In the genomic region with DNA sequence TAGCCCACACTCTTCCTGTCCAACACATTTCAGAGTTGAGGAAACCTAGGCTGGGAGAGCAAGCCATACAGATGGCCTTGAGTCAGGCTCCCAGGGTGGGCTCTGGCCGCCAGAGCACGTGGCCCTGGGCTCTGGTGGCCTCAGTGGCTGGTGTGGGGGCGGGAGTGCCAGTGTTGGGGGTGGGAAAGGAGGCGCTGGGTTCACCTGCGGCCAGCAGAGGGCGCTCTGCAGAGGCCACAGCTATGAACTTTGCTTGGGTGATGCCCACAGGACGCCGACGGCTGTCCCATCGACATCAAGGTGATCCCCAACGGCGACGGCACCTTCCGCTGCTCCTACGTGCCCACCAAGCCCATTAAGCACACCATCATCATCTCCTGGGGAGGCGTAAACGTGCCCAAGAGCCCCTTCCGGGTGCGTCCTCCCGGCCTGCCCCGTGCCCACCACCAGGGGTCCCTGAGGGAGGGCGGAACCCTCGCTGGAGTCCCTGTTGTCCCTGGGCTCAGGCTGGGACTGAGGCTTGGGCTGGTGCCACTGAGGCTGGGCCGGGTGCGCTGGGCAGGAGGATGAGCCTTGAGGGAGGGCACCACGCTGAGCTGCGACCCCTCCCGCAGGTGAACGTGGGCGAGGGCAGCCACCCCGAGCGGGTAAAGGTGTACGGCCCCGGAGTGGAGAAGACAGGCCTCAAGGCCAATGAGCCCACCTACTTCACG, we compare ENCODE assay signal across 1 cellular context.
TF ChIP-seq lines count a peak whose summit lies in the region.

No MANE protein-coding gene starts in this region.

TF ChIP-seq in K562, 482 proteins besides CTCF, POLR2A, EP300 and RAD21 (continued from another document):
- TF ChIP-seq, protein P1, sequence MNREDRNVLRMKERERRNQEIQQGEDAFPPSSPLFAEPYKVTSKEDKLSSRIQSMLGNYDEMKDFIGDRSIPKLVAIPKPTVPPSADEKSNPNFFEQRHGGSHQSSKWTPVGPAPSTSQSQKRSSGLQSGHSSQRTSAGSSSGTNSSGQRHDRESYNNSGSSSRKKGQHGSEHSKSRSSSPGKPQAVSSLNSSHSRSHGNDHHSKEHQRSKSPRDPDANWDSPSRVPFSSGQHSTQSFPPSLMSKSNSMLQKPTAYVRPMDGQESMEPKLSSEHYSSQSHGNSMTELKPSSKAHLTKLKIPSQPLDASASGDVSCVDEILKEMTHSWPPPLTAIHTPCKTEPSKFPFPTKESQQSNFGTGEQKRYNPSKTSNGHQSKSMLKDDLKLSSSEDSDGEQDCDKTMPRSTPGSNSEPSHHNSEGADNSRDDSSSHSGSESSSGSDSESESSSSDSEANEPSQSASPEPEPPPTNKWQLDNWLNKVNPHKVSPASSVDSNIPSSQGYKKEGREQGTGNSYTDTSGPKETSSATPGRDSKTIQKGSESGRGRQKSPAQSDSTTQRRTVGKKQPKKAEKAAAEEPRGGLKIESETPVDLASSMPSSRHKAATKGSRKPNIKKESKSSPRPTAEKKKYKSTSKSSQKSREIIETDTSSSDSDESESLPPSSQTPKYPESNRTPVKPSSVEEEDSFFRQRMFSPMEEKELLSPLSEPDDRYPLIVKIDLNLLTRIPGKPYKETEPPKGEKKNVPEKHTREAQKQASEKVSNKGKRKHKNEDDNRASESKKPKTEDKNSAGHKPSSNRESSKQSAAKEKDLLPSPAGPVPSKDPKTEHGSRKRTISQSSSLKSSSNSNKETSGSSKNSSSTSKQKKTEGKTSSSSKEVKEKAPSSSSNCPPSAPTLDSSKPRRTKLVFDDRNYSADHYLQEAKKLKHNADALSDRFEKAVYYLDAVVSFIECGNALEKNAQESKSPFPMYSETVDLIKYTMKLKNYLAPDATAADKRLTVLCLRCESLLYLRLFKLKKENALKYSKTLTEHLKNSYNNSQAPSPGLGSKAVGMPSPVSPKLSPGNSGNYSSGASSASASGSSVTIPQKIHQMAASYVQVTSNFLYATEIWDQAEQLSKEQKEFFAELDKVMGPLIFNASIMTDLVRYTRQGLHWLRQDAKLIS (CRISPR knock-in tag; IDR thresholded peaks at IDR 0.05) = no peak
- TF ChIP-seq, protein P2, sequence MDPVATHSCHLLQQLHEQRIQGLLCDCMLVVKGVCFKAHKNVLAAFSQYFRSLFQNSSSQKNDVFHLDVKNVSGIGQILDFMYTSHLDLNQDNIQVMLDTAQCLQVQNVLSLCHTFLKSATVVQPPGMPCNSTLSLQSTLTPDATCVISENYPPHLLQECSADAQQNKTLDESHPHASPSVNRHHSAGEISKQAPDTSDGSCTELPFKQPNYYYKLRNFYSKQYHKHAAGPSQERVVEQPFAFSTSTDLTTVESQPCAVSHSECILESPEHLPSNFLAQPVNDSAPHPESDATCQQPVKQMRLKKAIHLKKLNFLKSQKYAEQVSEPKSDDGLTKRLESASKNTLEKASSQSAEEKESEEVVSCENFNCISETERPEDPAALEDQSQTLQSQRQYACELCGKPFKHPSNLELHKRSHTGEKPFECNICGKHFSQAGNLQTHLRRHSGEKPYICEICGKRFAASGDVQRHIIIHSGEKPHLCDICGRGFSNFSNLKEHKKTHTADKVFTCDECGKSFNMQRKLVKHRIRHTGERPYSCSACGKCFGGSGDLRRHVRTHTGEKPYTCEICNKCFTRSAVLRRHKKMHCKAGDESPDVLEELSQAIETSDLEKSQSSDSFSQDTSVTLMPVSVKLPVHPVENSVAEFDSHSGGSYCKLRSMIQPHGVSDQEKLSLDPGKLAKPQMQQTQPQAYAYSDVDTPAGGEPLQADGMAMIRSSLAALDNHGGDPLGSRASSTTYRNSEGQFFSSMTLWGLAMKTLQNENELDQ (CRISPR knock-in tag; IDR thresholded peaks at IDR 0.05; ENCODE audit: borderline replicate concordance) = no peak
- TF ChIP-seq TAF9B (IDR thresholded peaks at IDR 0.05; ENCODE audit: partially characterized antibody) (no peak), ZNF263 (CRISPR knock-in tag; IDR thresholded peaks at IDR 0.05; ENCODE audit: borderline replicate concordance) (peak; percentile 24; the same call in 1 of the 2 replicates), TRIM24 (IDR thresholded peaks at IDR 0.05) (0 out of 4 replicates have a peak, but pooled peaks of 1 of the 2 experiments have one; percentile 12), SMARCA5 (IDR thresholded peaks at IDR 0.05) (no peak), ZNF79 (CRISPR knock-in tag; IDR thresholded peaks at IDR 0.05; ENCODE audit: low read depth) (no peak), ZNF133 (CRISPR knock-in tag; IDR thresholded peaks at IDR 0.05) (no peak), ZNF384 (IDR thresholded peaks at IDR 0.05; ENCODE audit: low read depth, low read length) (no peak), CTBP1 (IDR thresholded peaks at IDR 0.05; ENCODE audit: borderline replicate concordance) (0 out of 2 replicates have a peak, but pooled peaks have one; percentile 12), ZNF586 (CRISPR knock-in tag; conservative IDR thresholded peaks at IDR 0.05) (no peak), SMARCC2 (IDR thresholded peaks at IDR 0.05; ENCODE audit: low read depth) (no peak), TAF1 (IDR thresholded peaks at IDR 0.05; ENCODE audit: control insufficient read depth, extremely low read depth, insufficient read depth, low read length, severe bottlenecking) (no peak), KLF13 (tag; IDR thresholded peaks at IDR 0.05; ENCODE audit: borderline replicate concordance, low read depth) (no peak), HNRNPK (IDR thresholded peaks at IDR 0.05; ENCODE audit: low read depth, low read length, poor library complexity, severe bottlenecking) (no peak), SIN3B (IDR thresholded peaks at IDR 0.05; ENCODE audit: low read depth) (no peak), KAT8 (IDR thresholded peaks at IDR 0.05; ENCODE audit: low read depth) (no peak), POLR2H (tag; IDR thresholded peaks at IDR 0.05; ENCODE audit: low read depth) (no peak), RBM34 (IDR thresholded peaks at IDR 0.05; ENCODE audit: borderline replicate concordance, insufficient read depth, low read length) (no peak), ZFP30 (CRISPR knock-in tag; IDR thresholded peaks at IDR 0.05; ENCODE audit: borderline replicate concordance) (no peak), ARID1B (IDR thresholded peaks at IDR 0.05) (0 out of 2 replicates have a peak, but pooled peaks have one; percentile 21), ZNF224 (CRISPR knock-in tag; IDR thresholded peaks at IDR 0.05) (no peak), POLR3A (IDR thresholded peaks at IDR 0.05; ENCODE audit: borderline replicate concordance, extremely low read depth, insufficient read depth, insufficient read length) (no peak)
- TF ChIP-seq, protein P3, sequence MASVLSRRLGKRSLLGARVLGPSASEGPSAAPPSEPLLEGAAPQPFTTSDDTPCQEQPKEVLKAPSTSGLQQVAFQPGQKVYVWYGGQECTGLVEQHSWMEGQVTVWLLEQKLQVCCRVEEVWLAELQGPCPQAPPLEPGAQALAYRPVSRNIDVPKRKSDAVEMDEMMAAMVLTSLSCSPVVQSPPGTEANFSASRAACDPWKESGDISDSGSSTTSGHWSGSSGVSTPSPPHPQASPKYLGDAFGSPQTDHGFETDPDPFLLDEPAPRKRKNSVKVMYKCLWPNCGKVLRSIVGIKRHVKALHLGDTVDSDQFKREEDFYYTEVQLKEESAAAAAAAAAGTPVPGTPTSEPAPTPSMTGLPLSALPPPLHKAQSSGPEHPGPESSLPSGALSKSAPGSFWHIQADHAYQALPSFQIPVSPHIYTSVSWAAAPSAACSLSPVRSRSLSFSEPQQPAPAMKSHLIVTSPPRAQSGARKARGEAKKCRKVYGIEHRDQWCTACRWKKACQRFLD (CRISPR knock-in tag; IDR thresholded peaks at IDR 0.05) = no peak
- TF ChIP-seq, protein P4, sequence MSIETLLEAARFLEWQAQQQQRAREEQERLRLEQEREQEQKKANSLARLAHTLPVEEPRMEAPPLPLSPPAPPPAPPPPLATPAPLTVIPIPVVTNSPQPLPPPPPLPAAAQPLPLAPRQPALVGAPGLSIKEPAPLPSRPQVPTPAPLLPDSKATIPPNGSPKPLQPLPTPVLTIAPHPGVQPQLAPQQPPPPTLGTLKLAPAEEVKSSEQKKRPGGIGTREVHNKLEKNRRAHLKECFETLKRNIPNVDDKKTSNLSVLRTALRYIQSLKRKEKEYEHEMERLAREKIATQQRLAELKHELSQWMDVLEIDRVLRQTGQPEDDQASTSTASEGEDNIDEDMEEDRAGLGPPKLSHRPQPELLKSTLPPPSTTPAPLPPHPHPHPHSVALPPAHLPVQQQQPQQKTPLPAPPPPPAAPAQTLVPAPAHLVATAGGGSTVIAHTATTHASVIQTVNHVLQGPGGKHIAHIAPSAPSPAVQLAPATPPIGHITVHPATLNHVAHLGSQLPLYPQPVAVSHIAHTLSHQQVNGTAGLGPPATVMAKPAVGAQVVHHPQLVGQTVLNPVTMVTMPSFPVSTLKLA (conservative IDR thresholded peaks at IDR 0.05) = peak in 1 of 2 experiments; percentile 80; a peak in 2 of 4 replicates
- TF ChIP-seq, protein P5, sequence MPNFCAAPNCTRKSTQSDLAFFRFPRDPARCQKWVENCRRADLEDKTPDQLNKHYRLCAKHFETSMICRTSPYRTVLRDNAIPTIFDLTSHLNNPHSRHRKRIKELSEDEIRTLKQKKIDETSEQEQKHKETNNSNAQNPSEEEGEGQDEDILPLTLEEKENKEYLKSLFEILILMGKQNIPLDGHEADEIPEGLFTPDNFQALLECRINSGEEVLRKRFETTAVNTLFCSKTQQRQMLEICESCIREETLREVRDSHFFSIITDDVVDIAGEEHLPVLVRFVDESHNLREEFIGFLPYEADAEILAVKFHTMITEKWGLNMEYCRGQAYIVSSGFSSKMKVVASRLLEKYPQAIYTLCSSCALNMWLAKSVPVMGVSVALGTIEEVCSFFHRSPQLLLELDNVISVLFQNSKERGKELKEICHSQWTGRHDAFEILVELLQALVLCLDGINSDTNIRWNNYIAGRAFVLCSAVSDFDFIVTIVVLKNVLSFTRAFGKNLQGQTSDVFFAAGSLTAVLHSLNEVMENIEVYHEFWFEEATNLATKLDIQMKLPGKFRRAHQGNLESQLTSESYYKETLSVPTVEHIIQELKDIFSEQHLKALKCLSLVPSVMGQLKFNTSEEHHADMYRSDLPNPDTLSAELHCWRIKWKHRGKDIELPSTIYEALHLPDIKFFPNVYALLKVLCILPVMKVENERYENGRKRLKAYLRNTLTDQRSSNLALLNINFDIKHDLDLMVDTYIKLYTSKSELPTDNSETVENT (CRISPR knock-in tag; IDR thresholded peaks at IDR 0.05) = 0 out of 2 replicates have a peak, but pooled peaks have one; percentile 60
- TF ChIP-seq, protein P6, sequence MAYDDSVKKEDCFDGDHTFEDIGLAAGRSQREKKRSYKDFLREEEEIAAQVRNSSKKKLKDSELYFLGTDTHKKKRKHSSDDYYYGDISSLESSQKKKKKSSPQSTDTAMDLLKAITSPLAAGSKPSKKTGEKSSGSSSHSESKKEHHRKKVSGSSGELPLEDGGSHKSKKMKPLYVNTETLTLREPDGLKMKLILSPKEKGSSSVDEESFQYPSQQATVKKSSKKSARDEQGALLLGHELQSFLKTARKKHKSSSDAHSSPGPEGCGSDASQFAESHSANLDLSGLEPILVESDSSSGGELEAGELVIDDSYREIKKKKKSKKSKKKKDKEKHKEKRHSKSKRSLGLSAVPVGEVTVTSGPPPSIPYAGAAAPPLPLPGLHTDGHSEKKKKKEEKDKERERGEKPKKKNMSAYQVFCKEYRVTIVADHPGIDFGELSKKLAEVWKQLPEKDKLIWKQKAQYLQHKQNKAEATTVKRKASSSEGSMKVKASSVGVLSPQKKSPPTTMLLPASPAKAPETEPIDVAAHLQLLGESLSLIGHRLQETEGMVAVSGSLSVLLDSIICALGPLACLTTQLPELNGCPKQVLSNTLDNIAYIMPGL (CRISPR knock-in tag; IDR thresholded peaks at IDR 0.05) = no peak
- TF ChIP-seq, protein P7, sequence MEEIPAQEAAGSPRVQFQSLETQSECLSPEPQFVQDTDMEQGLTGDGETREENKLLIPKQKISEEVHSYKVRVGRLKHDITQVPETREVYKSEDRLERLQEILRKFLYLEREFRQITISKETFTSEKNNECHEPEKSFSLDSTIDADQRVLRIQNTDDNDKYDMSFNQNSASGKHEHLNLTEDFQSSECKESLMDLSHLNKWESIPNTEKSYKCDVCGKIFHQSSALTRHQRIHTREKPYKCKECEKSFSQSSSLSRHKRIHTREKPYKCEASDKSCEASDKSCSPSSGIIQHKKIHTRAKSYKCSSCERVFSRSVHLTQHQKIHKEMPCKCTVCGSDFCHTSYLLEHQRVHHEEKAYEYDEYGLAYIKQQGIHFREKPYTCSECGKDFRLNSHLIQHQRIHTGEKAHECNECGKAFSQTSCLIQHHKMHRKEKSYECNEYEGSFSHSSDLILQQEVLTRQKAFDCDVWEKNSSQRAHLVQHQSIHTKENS (CRISPR knock-in tag; IDR thresholded peaks at IDR 0.05) = no peak
- TF ChIP-seq, protein P8, sequence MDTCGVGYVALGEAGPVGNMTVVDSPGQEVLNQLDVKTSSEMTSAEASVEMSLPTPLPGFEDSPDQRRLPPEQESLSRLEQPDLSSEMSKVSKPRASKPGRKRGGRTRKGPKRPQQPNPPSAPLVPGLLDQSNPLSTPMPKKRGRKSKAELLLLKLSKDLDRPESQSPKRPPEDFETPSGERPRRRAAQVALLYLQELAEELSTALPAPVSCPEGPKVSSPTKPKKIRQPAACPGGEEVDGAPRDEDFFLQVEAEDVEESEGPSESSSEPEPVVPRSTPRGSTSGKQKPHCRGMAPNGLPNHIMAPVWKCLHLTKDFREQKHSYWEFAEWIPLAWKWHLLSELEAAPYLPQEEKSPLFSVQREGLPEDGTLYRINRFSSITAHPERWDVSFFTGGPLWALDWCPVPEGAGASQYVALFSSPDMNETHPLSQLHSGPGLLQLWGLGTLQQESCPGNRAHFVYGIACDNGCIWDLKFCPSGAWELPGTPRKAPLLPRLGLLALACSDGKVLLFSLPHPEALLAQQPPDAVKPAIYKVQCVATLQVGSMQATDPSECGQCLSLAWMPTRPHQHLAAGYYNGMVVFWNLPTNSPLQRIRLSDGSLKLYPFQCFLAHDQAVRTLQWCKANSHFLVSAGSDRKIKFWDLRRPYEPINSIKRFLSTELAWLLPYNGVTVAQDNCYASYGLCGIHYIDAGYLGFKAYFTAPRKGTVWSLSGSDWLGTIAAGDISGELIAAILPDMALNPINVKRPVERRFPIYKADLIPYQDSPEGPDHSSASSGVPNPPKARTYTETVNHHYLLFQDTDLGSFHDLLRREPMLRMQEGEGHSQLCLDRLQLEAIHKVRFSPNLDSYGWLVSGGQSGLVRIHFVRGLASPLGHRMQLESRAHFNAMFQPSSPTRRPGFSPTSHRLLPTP (IDR thresholded peaks at IDR 0.05; ENCODE audit: borderline replicate concordance, extremely low read depth, insufficient read length) = no peak
- TF ChIP-seq, protein P9, sequence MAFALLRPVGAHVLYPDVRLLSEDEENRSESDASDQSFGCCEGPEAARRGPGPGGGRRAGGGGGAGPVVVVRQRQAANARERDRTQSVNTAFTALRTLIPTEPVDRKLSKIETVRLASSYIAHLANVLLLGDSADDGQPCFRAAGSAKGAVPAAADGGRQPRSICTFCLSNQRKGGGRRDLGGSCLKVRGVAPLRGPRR (CRISPR knock-in tag; IDR thresholded peaks at IDR 0.05) = no peak
- TF ChIP-seq, protein P10, sequence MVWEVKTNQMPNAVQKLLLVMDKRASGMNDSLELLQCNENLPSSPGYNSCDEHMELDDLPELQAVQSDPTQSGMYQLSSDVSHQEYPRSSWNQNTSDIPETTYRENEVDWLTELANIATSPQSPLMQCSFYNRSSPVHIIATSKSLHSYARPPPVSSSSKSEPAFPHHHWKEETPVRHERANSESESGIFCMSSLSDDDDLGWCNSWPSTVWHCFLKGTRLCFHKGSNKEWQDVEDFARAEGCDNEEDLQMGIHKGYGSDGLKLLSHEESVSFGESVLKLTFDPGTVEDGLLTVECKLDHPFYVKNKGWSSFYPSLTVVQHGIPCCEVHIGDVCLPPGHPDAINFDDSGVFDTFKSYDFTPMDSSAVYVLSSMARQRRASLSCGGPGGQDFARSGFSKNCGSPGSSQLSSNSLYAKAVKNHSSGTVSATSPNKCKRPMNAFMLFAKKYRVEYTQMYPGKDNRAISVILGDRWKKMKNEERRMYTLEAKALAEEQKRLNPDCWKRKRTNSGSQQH (CRISPR knock-in tag; IDR thresholded peaks at IDR 0.05) = no peak
